In genomic region chr4:52840531-52841350, GRCh38 we compare ENCODE assay signal across 26 cellular contexts. TPM values are rescaled to one million over a fixed set of nuclear protein-coding genes. Genes with fewer than 3 reads are reported as not detected.
DNase-seq lines count a peak whose midpoint lies in the region; ATAC-seq, FAIRE-seq and TF ChIP-seq lines count a peak whose summit lies in the region.
"Had no signal": no experiment of that assay in that cellular context is flagged by ENCODE, and none has a peak within 500 bp of the region (broad histone marks: within the 10 kb centered on the region; RNA-seq: fewer than 3 reads in every experiment).

No MANE protein-coding gene starts in this region.

- no peak for TF ChIP-seq CTCF in 22Rv1 (IDR thresholded peaks at IDR 0.05)
- TF ChIP-seq CTCF in astrocyte (IDR thresholded peaks at IDR 0.05; ENCODE audit: insufficient read depth, low read depth, low read length): no peak
- TF ChIP-seq CTCF in mesothelial cell of epicardium (IDR thresholded peaks at IDR 0.05; ENCODE audit: unreplicated experiment): no peak
- no peak for TF ChIP-seq CTCF in activated CD8-positive, alpha-beta T cell treated with anti-CD3 and anti-CD28 coated beads for 36 hours (IDR thresholded peaks at IDR 0.05)

- no peaks in the 10 kb centered on the region for H3K27me3 Mint-ChIP-seq in astrocyte (ENCODE audit: low read depth, unreplicated experiment)
- no peaks in the 10 kb centered on the region for H3K27me3 Mint-ChIP-seq in mesothelial cell of epicardium (ENCODE audit: low read depth)
- H3K27me3 Mint-ChIP-seq in activated CD8-positive, alpha-beta T cell treated with anti-CD3 and anti-CD28 coated beads for 36 hours: no peaks in the 10 kb centered on the region
- H3K27me3 Mint-ChIP-seq: activated naive CD8-positive, alpha-beta T cell treated with anti-CD3 and anti-CD28 coated beads, Interleukin-2, amount 10 ng/mL, durations not matched to agents 7 days and 5 days; CD4-positive, CD25-positive, alpha-beta regulatory T cell; memory B cell had no signal

- H3K9me3 Mint-ChIP-seq in astrocyte (ENCODE audit: unreplicated experiment): no peaks in the 10 kb centered on the region
- no peaks in the 10 kb centered on the region for H3K9me3 Mint-ChIP-seq in mesothelial cell of epicardium
- H3K9me3 Mint-ChIP-seq in activated CD8-positive, alpha-beta T cell treated with anti-CD3 and anti-CD28 coated beads for 36 hours: no peaks in the 10 kb centered on the region
- H3K9me3 Mint-ChIP-seq: activated B cell treated with CpG ODN at 0.5 μM for 24 hours; activated naive CD8-positive, alpha-beta T cell treated with anti-CD3 and anti-CD28 coated beads, Interleukin-2, amount 10 ng/mL, durations not matched to agents 7 days and 5 days; CD4-positive, CD25-positive, alpha-beta regulatory T cell; memory B cell; stimulated activated effector memory CD8-positive, alpha-beta T cell treated with anti-CD3 and anti-CD28 coated beads, Interleukin-12 subunit alpha, Interleukin-12 subunit beta, amount 100 ng/mL, for 72 hours had no signal

- peaks cover 27% of the 10 kb centered on the region for H3K4me1 ChIP-seq in astrocyte (ENCODE audit: insufficient read depth, low read length)

- no peaks in the 10 kb centered on the region for H3K27me3 ChIP-seq in astrocyte (ENCODE audit: insufficient read depth, low read length)
- H3K27me3 ChIP-seq: esophagus muscularis mucosa, gastroesophageal sphincter, suprapubic skin, vagina had no signal

- 0 out of 2 replicates have a peak overlapping the region, but pooled peaks have one; percentile 32 for H3K27ac ChIP-seq in 22Rv1
- H3K27ac ChIP-seq in astrocyte (ENCODE audit: low read depth, low read length): no peak overlapping the region
- H3K27ac ChIP-seq: suprapubic skin, vagina had no signal

- FAIRE-seq in astrocyte (lab: Jason Lieb, UNC): no peak
- FAIRE-seq: RCC 7860 had no signal

- H3K9me3 ChIP-seq in astrocyte (ENCODE audit: insufficient read depth, low read depth, low read length): no peaks in the 10 kb centered on the region
- H3K9me3 ChIP-seq: esophagus muscularis mucosa, gastroesophageal sphincter, suprapubic skin, vagina had no signal

- no peak overlapping the region for H3K4me2 ChIP-seq in astrocyte (ENCODE audit: low read length)

- no peaks in the 10 kb centered on the region for H3K36me3 ChIP-seq in astrocyte (ENCODE audit: insufficient read depth, low read length)
- H3K36me3 ChIP-seq: esophagus muscularis mucosa, gastroesophageal sphincter, suprapubic skin, vagina had no signal

- POLR2A ChIA-PET in activated CD8-positive, alpha-beta T cell treated with anti-CD3 and anti-CD28 coated beads for 36 hours (lab: Charles Lee): no interaction called here

- H3K9ac ChIP-seq in astrocyte (ENCODE audit: low read length): no peak overlapping the region

- CTCF ChIA-PET in activated CD8-positive, alpha-beta T cell treated with anti-CD3 and anti-CD28 coated beads for 36 hours (lab: Charles Lee): no interaction called here

- H3K79me2 ChIP-seq in astrocyte (ENCODE audit: insufficient read depth, low read length): no peaks in the 10 kb centered on the region

- H3K36me3 Mint-ChIP-seq in astrocyte (ENCODE audit: low read depth, unreplicated experiment) (no peaks in the 10 kb centered on the region), mesothelial cell of epicardium (no peaks in the 10 kb centered on the region)
- H3K36me3 Mint-ChIP-seq in activated CD8-positive, alpha-beta T cell treated with anti-CD3 and anti-CD28 coated beads for 36 hours (ENCODE audit: low read depth): no peaks in the 10 kb centered on the region
- H3K36me3 Mint-ChIP-seq: activated naive CD8-positive, alpha-beta T cell treated with anti-CD3 and anti-CD28 coated beads, Interleukin-2, amount 10 ng/mL, durations not matched to agents 7 days and 5 days; CD4-positive, CD25-positive, alpha-beta regulatory T cell; memory B cell; naive B cell; stimulated activated effector memory CD8-positive, alpha-beta T cell treated with anti-CD3 and anti-CD28 coated beads, Interleukin-12 subunit alpha, Interleukin-12 subunit beta, amount 100 ng/mL, for 72 hours had no signal

- intact Hi-C loops in activated CD8-positive, alpha-beta T cell treated with anti-CD3 and anti-CD28 coated beads for 36 hours (cut with micrococcal nuclease): no loop called here

- no peaks in the 10 kb centered on the region for H4K20me1 ChIP-seq in astrocyte (ENCODE audit: insufficient read depth, low read length)

- no peak overlapping the region for H3K4me3 ChIP-seq in astrocyte (ENCODE audit: insufficient read depth, low read depth, low read length)
- H3K4me3 ChIP-seq: suprapubic skin, vagina had no signal

- H3K27ac Mint-ChIP-seq in astrocyte (ENCODE audit: unreplicated experiment) (peak overlapping the region; percentile 59), mesothelial cell of epicardium (peak overlapping the region; percentile 85)
- no peak overlapping the region for H3K27ac Mint-ChIP-seq in activated CD8-positive, alpha-beta T cell treated with anti-CD3 and anti-CD28 coated beads for 36 hours
- H3K27ac Mint-ChIP-seq: activated B cell treated with CpG ODN at 0.5 μM for 24 hours; activated naive CD8-positive, alpha-beta T cell treated with anti-CD3 and anti-CD28 coated beads, Interleukin-2, amount 10 ng/mL, durations not matched to agents 7 days and 5 days; CD4-positive, CD25-positive, alpha-beta regulatory T cell; memory B cell; stimulated activated effector memory CD8-positive, alpha-beta T cell treated with anti-CD3 and anti-CD28 coated beads, Interleukin-12 subunit alpha, Interleukin-12 subunit beta, amount 100 ng/mL, for 72 hours had no signal

- no peak overlapping the region for H2AFZ ChIP-seq in astrocyte (ENCODE audit: low read depth, low read length)

- DNase-seq in DMS79 treated with DMSO at 0.1 percent for 48 hours (lab: John Stamatoyannopoulos, UW) (peak; percentile 36), astrocyte (ENCODE audit: low read depth) (no peak), mesothelial cell of epicardium (ENCODE audit: low spot score in 2 of 2, unreplicated experiment in 2 of 2) (no peak), D341Med (ENCODE audit: low spot score) (no peak), SK-N-DZ (ENCODE audit: low spot score) (no peak)
- DNase-seq in activated CD8-positive, alpha-beta T cell treated with anti-CD3 and anti-CD28 coated beads for 36 hours: no peak
- DNase-seq: activated B cell treated with CpG ODN at 0.5 μM for 24 hours; activated CD4-positive, alpha-beta T cell treated with anti-CD3 and anti-CD28 coated beads, Interleukin-2, amount 50 U/mL, for 48 hours; activated effector memory CD4-positive, alpha-beta T cell treated with Interleukin-2 at 50 U/mL for 16 hours; activated naive CD8-positive, alpha-beta T cell treated with anti-CD3 and anti-CD28 coated beads, Interleukin-2, amount 10 ng/mL, durations not matched to agents 7 days and 5 days; CD4-positive, CD25-positive, alpha-beta regulatory T cell; DMS153; effector memory CD4-positive, alpha-beta T cell; kidney glomerular epithelial cell; naive B cell; NCI-H187; NCI-H2227 treated with DMSO at 0.1 percent for 48 hours; stimulated activated CD4-positive, alpha-beta T cell treated with anti-CD3 and anti-CD28 coated beads, Interleukin-2, amount 100 ng/mL, for 24 hours had no signal

- no peak for ATAC-seq in activated CD8-positive, alpha-beta T cell treated with anti-CD3 and anti-CD28 coated beads for 36 hours
- ATAC-seq: gastroesophageal sphincter; stimulated activated effector memory CD8-positive, alpha-beta T cell treated with anti-CD3 and anti-CD28 coated beads, Interleukin-12 subunit alpha, Interleukin-12 subunit beta, amount 100 ng/mL, for 72 hours had no signal

- H3K4me3 Mint-ChIP-seq in astrocyte (ENCODE audit: unreplicated experiment): no peak overlapping the region
- no peak overlapping the region for H3K4me3 Mint-ChIP-seq in mesothelial cell of epicardium
- no peak overlapping the region for H3K4me3 Mint-ChIP-seq in activated CD8-positive, alpha-beta T cell treated with anti-CD3 and anti-CD28 coated beads for 36 hours
- H3K4me3 Mint-ChIP-seq: activated B cell treated with CpG ODN at 0.5 μM for 24 hours; activated naive CD8-positive, alpha-beta T cell treated with anti-CD3 and anti-CD28 coated beads, Interleukin-2, amount 10 ng/mL, durations not matched to agents 7 days and 5 days; CD4-positive, CD25-positive, alpha-beta regulatory T cell; memory B cell; naive B cell; stimulated activated effector memory CD8-positive, alpha-beta T cell treated with anti-CD3 and anti-CD28 coated beads, Interleukin-12 subunit alpha, Interleukin-12 subunit beta, amount 100 ng/mL, for 72 hours had no signal

- peaks cover 36% of the 10 kb centered on the region for H3K4me1 Mint-ChIP-seq in astrocyte (ENCODE audit: low read depth, unreplicated experiment)
- peaks cover 66% of the 10 kb centered on the region for H3K4me1 Mint-ChIP-seq in mesothelial cell of epicardium
- H3K4me1 Mint-ChIP-seq in activated CD8-positive, alpha-beta T cell treated with anti-CD3 and anti-CD28 coated beads for 36 hours (ENCODE audit: low read depth): no peaks in the 10 kb centered on the region
- H3K4me1 Mint-ChIP-seq: activated naive CD8-positive, alpha-beta T cell treated with anti-CD3 and anti-CD28 coated beads, Interleukin-2, amount 10 ng/mL, durations not matched to agents 7 days and 5 days; CD4-positive, CD25-positive, alpha-beta regulatory T cell had no signal

RNA-seq across cellular contexts. Expression of gene RASL11B, which starts 21.4 kb away (rescaled TPM):
- total RNA-seq in astrocyte (4.4 and 5.1 TPM in 2 replicates), mesothelial cell of epicardium (22.7 to 26.1 TPM (median 24.7 TPM) in 3 replicates)
- 5.2 and 7.1 TPM in 2 replicates for polyA plus RNA-seq in SK-N-DZ (2014; cell fraction: cytosol; rRNA removed)
- 6.7 and 6.9 TPM in 2 replicates for polyA plus RNA-seq in SK-N-DZ (2014; cell fraction: nucleus; rRNA removed)
- under 1 TPM; 0.29 to 0.34 TPM for total RNA-seq in activated CD8-positive, alpha-beta T cell treated with anti-CD3 and anti-CD28 coated beads for 36 hours
- total RNA-seq: activated B cell treated with CpG ODN at 0.5 μM for 24 hours had no signal
